Comparison of ENCODE assay signal across 13 cellular contexts in the genomic region with DNA sequence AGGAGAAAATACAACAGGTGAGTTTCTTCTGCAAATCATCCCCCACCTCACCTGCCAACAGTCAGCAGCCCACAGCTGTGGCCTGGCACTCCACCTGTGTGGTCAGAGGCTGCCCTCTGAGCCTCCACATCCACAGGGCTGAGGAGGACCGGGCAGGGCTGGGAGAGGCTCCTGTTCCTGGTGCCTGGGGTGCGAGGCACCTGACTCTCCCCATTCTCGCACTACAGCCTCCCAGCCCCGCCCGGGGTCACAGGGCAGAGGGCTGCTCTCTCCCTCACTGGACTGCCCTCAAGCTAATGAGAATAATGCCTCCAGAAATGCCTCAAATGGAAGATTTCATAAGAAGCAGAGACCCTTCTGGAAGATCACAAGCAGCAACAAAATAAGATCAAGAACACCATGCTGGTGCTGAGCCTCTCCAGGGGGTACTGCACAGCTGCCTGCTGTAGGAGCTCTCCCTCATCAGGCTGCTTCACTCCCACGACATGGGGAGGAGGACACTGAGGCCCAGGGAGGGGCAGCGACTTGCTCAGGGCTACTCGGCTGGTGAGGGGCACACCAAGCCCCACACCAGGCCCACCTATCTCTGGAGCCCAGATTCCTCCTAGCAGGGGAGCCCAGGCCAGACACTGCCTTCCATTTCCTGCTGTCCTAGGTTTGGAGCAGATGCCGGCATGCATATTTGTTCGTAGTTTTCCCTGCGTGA.
DNase-seq lines count a peak whose midpoint lies in the region; ATAC-seq, FAIRE-seq and TF ChIP-seq lines count a peak whose summit lies in the region.
"Had no signal": no experiment of that assay in that cellular context is flagged by ENCODE, and none has a peak within 500 bp of the region (broad histone marks: within the 10 kb centered on the region; RNA-seq: fewer than 3 reads in every experiment).

No MANE protein-coding gene starts in this region.

- H3K36me3 Mint-ChIP-seq in memory B cell, result peaks cover 15% of the 10 kb centered on the region
- peaks cover 4% of the 10 kb centered on the region for H3K36me3 Mint-ChIP-seq in activated T-helper 2 cell treated with anti-CD3 and anti-CD28 coated beads, Interferon-gamma antibody, Interleukin-2, Interleukin-4, amounts not matched to agents 10 μg/mL and 5 μg/mL and 100 μg/mL, durations not matched to agents 14 hours and 24 hours and 36 hours (ENCODE audit: low read depth)
- H3K36me3 Mint-ChIP-seq: activated naive CD4-positive, alpha-beta T cell treated with anti-CD3 and anti-CD28 coated beads, Interleukin-2, amount 50 U/mL, for 72 hours had no signal

- H3K36me3 ChIP-seq in bronchial epithelial cell (ENCODE audit: control insufficient read depth, insufficient read depth, low read length), result peaks cover 9% of the 10 kb centered on the region
- H3K36me3 ChIP-seq in subcutaneous abdominal adipose tissue (ENCODE audit: control insufficient read depth in 5 of 5, insufficient read depth in 5 of 5, low read length in 5 of 5), result peaks cover 0 to 56% (median 9%) of the 10 kb centered on the region in 5 donors

- H3K27ac Mint-ChIP-seq in memory B cell, result peak overlapping the region; percentile 58
- H3K27ac Mint-ChIP-seq in activated T-helper 2 cell treated with anti-CD3 and anti-CD28 coated beads, Interferon-gamma antibody, Interleukin-2, Interleukin-4, amounts not matched to agents 10 μg/mL and 5 μg/mL and 100 μg/mL, durations not matched to agents 14 hours and 24 hours and 36 hours, result no peak overlapping the region
- H3K27ac Mint-ChIP-seq: activated naive CD4-positive, alpha-beta T cell treated with anti-CD3 and anti-CD28 coated beads, Interleukin-2, amount 50 U/mL, for 72 hours had no signal

- peak; percentile 62 for FAIRE-seq in bronchial epithelial cell (lab: Jason Lieb, UNC)

- no peaks in the 10 kb centered on the region for H3K9me3 ChIP-seq in subcutaneous abdominal adipose tissue (ENCODE audit: control insufficient read depth in 5 of 5, low read length in 5 of 5)

- H3K27ac ChIP-seq in subcutaneous abdominal adipose tissue (ENCODE audit: low read depth, low read length), result peak overlapping the region; percentile 45
- H3K27ac ChIP-seq: PC-9 had no signal

- DNase-seq in NCI-H146 (lab: John Stamatoyannopoulos, UW) (peak; percentile 19), NCI-H146 treated with DMSO at 0.1 percent for 48 hours (lab: John Stamatoyannopoulos, UW; ENCODE audit: unreplicated experiment) (no peak), bronchial epithelial cell (ENCODE audit: low read depth) (no peak), memory B cell (ENCODE audit: low spot score in 2 of 2) (no peak), SW480 (ENCODE audit: low spot score) (no peak), A172 (ENCODE audit: low spot score) (no peak)
- no peak for DNase-seq in activated T-helper 2 cell treated with anti-CD3 and anti-CD28 coated beads, Interferon-gamma antibody, Interleukin-2, Interleukin-4, amounts not matched to agents 10 μg/mL and 5 μg/mL and 100 μg/mL, durations not matched to agents 14 hours and 24 hours and 36 hours (ENCODE audit: low spot score)
- DNase-seq: 8988T, NCI-H2171 treated with DMSO at 0.1 percent for 48 hours, PC-9, T1000 had no signal

- H3K27me3 ChIP-seq in bronchial epithelial cell (ENCODE audit: control insufficient read depth, insufficient read depth, low read length), result no peaks in the 10 kb centered on the region
- H3K27me3 ChIP-seq in subcutaneous abdominal adipose tissue (ENCODE audit: control insufficient read depth in 5 of 5, insufficient read depth in 4 of 5, low read length in 5 of 5), result no peaks in the 10 kb centered on the region

- no peak overlapping the region for H3K4me3 Mint-ChIP-seq in memory B cell
- H3K4me3 Mint-ChIP-seq in activated T-helper 2 cell treated with anti-CD3 and anti-CD28 coated beads, Interferon-gamma antibody, Interleukin-2, Interleukin-4, amounts not matched to agents 10 μg/mL and 5 μg/mL and 100 μg/mL, durations not matched to agents 14 hours and 24 hours and 36 hours (ENCODE audit: low read depth), result no peak overlapping the region

- intact Hi-C loops in activated T-helper 2 cell treated with anti-CD3 and anti-CD28 coated beads, Interferon-gamma antibody, Interleukin-2, Interleukin-4, amounts not matched to agents 10 μg/mL and 5 μg/mL and 100 μg/mL, durations not matched to agents 14 hours and 24 hours and 36 hours (cut with micrococcal nuclease), result no loop called here

- peaks cover 20 to 66% (median 59%) of the 10 kb centered on the region in 5 donors for H3K4me1 ChIP-seq in subcutaneous abdominal adipose tissue (ENCODE audit: control insufficient read depth in 5 of 5, insufficient read depth in 5 of 5, low read length in 5 of 5)

- H3K4me1 Mint-ChIP-seq in memory B cell, result peaks cover 28% of the 10 kb centered on the region
- H3K4me1 Mint-ChIP-seq in activated T-helper 2 cell treated with anti-CD3 and anti-CD28 coated beads, Interferon-gamma antibody, Interleukin-2, Interleukin-4, amounts not matched to agents 10 μg/mL and 5 μg/mL and 100 μg/mL, durations not matched to agents 14 hours and 24 hours and 36 hours (ENCODE audit: low read depth), result peaks cover 10% of the 10 kb centered on the region

- no peak overlapping the region for H3K9ac ChIP-seq in subcutaneous abdominal adipose tissue (ENCODE audit: low read length in 5 of 5)

- no peaks in the 10 kb centered on the region for H3K27me3 Mint-ChIP-seq in memory B cell
- no peaks in the 10 kb centered on the region for H3K27me3 Mint-ChIP-seq in activated T-helper 2 cell treated with anti-CD3 and anti-CD28 coated beads, Interferon-gamma antibody, Interleukin-2, Interleukin-4, amounts not matched to agents 10 μg/mL and 5 μg/mL and 100 μg/mL, durations not matched to agents 14 hours and 24 hours and 36 hours (ENCODE audit: low read depth)

- no peak overlapping the region for H3K4me3 ChIP-seq in bronchial epithelial cell (ENCODE audit: low read depth, low read length)
- H3K4me3 ChIP-seq in subcutaneous abdominal adipose tissue (ENCODE audit: low read depth in 1 of 5, low read length in 5 of 5), result no peak overlapping the region
- H3K4me3 ChIP-seq: PC-9 had no signal

- no peak for ATAC-seq in memory B cell (ENCODE audit: low read depth)
- ATAC-seq: activated naive CD4-positive, alpha-beta T cell treated with anti-CD3 and anti-CD28 coated beads, Interleukin-2, amount 50 U/mL, for 72 hours had no signal

- no peak for TF ChIP-seq CTCF in bronchial epithelial cell (IDR thresholded peaks at IDR 0.05; ENCODE audit: insufficient read depth, low read length, severe bottlenecking)

- no peaks in the 10 kb centered on the region for H3K9me3 Mint-ChIP-seq in memory B cell
- H3K9me3 Mint-ChIP-seq in activated T-helper 2 cell treated with anti-CD3 and anti-CD28 coated beads, Interferon-gamma antibody, Interleukin-2, Interleukin-4, amounts not matched to agents 10 μg/mL and 5 μg/mL and 100 μg/mL, durations not matched to agents 14 hours and 24 hours and 36 hours, result no peaks in the 10 kb centered on the region
- H3K9me3 Mint-ChIP-seq: activated naive CD4-positive, alpha-beta T cell treated with anti-CD3 and anti-CD28 coated beads, Interleukin-2, amount 50 U/mL, for 72 hours had no signal
